15 cellular contexts compared by ENCODE assay signal in genomic region chr13:30354481-30355404, GRCh38. TPM values are rescaled to one million over a fixed set of nuclear protein-coding genes. Genes with fewer than 3 reads are reported as not detected.
DNase-seq lines count a peak whose midpoint lies in the region; ATAC-seq and TF ChIP-seq lines count a peak whose summit lies in the region.
"Had no signal": no experiment of that assay in that cellular context is flagged by ENCODE, and none has a peak within 500 bp of the region (broad histone marks: within the 10 kb centered on the region; RNA-seq: fewer than 3 reads in every experiment).

No MANE protein-coding gene starts in this region.

- peaks cover 76% of the 10 kb centered on the region for H3K4me1 ChIP-seq in BLaER1
- no peaks in the 10 kb centered on the region for H3K4me1 ChIP-seq in GM23338 (ENCODE audit: insufficient read depth)

- DNase-seq in GM23338 (ENCODE audit: low spot score): no peak
- DNase-seq in amniotic epithelial cell (ENCODE audit: low read depth): peak; percentile 87
- no peak for DNase-seq in nephron progenitor cell
- no peak for DNase-seq in GM10266 (ENCODE audit: extremely low spot score)
- DNase-seq in hepatic stellate cell (ENCODE audit: low spot score): no peak
- no peak for DNase-seq in activated gamma-delta T cell (lab: John Stamatoyannopoulos, UW)
- DNase-seq: COR-L47, NCI-H1105 had no signal

- H3K9me3 Mint-ChIP-seq in GM23338 (peaks cover 9% of the 10 kb centered on the region), nephron progenitor cell (peaks cover 23% of the 10 kb centered on the region)

- ATAC-seq in GM23338 (no peak), SK-N-SH treated with all-trans-retinoic acid at 6 μM for 48 hours (no peak)
- ATAC-seq: Panc1 had no signal

- H3K4me1 Mint-ChIP-seq in GM23338: peaks cover 16% of the 10 kb centered on the region
- H3K4me1 Mint-ChIP-seq in nephron progenitor cell: peaks cover 28% of the 10 kb centered on the region

- H3K4me3 Mint-ChIP-seq in GM23338 (no peak overlapping the region), nephron progenitor cell (peak overlapping the region; percentile 37)
- H3K4me3 Mint-ChIP-seq: natural killer cell treated with Interleukin-12 subunit alpha and Interleukin-12 subunit beta and Interleukin-15 and Interleukin-18, amount 100 ng/mL, for 72 hours; stimulated activated naive CD8-positive, alpha-beta T cell treated with anti-CD3 and anti-CD28 coated beads, Interleukin-15, Interleukin-2, amounts not matched to agents 100 ng/mL and 50 ng/mL, for 24 hours had no signal

- peak overlapping the region; percentile 63 for H3K9ac ChIP-seq in BLaER1
- H3K9ac ChIP-seq: KMS-11 had no signal

- H3K36me3 ChIP-seq in BLaER1 (peaks cover 72% of the 10 kb centered on the region), GM23338 (ENCODE audit: insufficient read depth) (no peaks in the 10 kb centered on the region)

- no peaks in the 10 kb centered on the region for H3F3A ChIP-seq in GM23338 (replicated peaks; ENCODE audit: low read depth)

- H3K27ac ChIP-seq in BLaER1: peak overlapping the region; percentile 78
- no peak overlapping the region for H3K27ac ChIP-seq in GM23338 (ENCODE audit: low read depth)
- H3K27ac ChIP-seq: KMS-11 had no signal

- H3K9me2 ChIP-seq in GM23338 (ENCODE audit: insufficient read depth): no peaks in the 10 kb centered on the region

- no peak overlapping the region for H3K27ac Mint-ChIP-seq in GM23338
- peak overlapping the region; percentile 48 for H3K27ac Mint-ChIP-seq in nephron progenitor cell
- H3K27ac Mint-ChIP-seq: natural killer cell treated with Interleukin-12 subunit alpha and Interleukin-12 subunit beta and Interleukin-15 and Interleukin-18, amount 100 ng/mL, for 72 hours; stimulated activated naive CD8-positive, alpha-beta T cell treated with anti-CD3 and anti-CD28 coated beads, Interleukin-15, Interleukin-2, amounts not matched to agents 100 ng/mL and 50 ng/mL, for 24 hours had no signal

- no peaks in the 10 kb centered on the region for H3K79me2 ChIP-seq in GM23338 (replicated peaks; ENCODE audit: insufficient read depth)

- peaks cover 16% of the 10 kb centered on the region for H3K9me3 ChIP-seq in BLaER1

- TF ChIP-seq CTCF in GM23338 (conservative IDR thresholded peaks at IDR 0.05; ENCODE audit: low read depth in 2 of 2) (no peak), nephron progenitor cell (IDR thresholded peaks at IDR 0.05) (no peak), GM10266 (IDR thresholded peaks at IDR 0.05; ENCODE audit: control insufficient read depth, insufficient read depth, low read depth, missing control alignments) (no peak)

- peak overlapping the region; percentile 47; the same call in 1 of the 2 replicates for H2AFZ ChIP-seq in GM23338

- no peaks in the 10 kb centered on the region for H3K27me3 ChIP-seq in BLaER1
- H3K27me3 ChIP-seq in GM23338 (ENCODE audit: insufficient read depth): no peaks in the 10 kb centered on the region

- H3K4me2 ChIP-seq in BLaER1 (peak overlapping the region; percentile 87), GM23338 (no peak overlapping the region)
- H3K4me2 ChIP-seq: KMS-11 had no signal

- peaks cover 5% of the 10 kb centered on the region for H3K27me3 Mint-ChIP-seq in GM23338 (ENCODE audit: insufficient read depth, low read depth, poor library complexity)
- peaks cover 5% of the 10 kb centered on the region for H3K27me3 Mint-ChIP-seq in nephron progenitor cell (ENCODE audit: low read depth, poor library complexity)
- H3K27me3 Mint-ChIP-seq: natural killer cell treated with Interleukin-12 subunit alpha and Interleukin-12 subunit beta and Interleukin-15 and Interleukin-18, amount 100 ng/mL, for 72 hours; stimulated activated naive CD8-positive, alpha-beta T cell treated with anti-CD3 and anti-CD28 coated beads, Interleukin-15, Interleukin-2, amounts not matched to agents 100 ng/mL and 50 ng/mL, for 24 hours had no signal

- H4K20me1 ChIP-seq in BLaER1 (peaks cover 6% of the 10 kb centered on the region; the same call in 1 of the 2 replicates), GM23338 (replicated peaks; ENCODE audit: insufficient read depth) (no peaks in the 10 kb centered on the region)

- H3K36me3 Mint-ChIP-seq in GM23338 (ENCODE audit: low read depth) (peaks cover 9% of the 10 kb centered on the region; the same call in 1 of the 3 replicates), nephron progenitor cell (ENCODE audit: low read depth) (peaks cover 16% of the 10 kb centered on the region)

- H3K4me3 ChIP-seq in BLaER1 (peak overlapping the region; percentile 39), GM23338 (no peak overlapping the region)
- H3K4me3 ChIP-seq: lung had no signal

TF ChIP-seq in GM23338, 12 proteins besides CTCF, POLR2A, EP300 and RAD21 (continues in another document):
- TF ChIP-seq NANOG (IDR thresholded peaks at IDR 0.05; ENCODE audit: borderline replicate concordance) (no peak), EZH2phosphoT487 (IDR thresholded peaks at IDR 0.05; ENCODE audit: unreplicated experiment) (no peak), CREB1 (CRISPR knock-in tag; IDR thresholded peaks at IDR 0.05; ENCODE audit: low read depth) (no peak), POLR2AphosphoS5 (IDR thresholded peaks at IDR 0.05; ENCODE audit: low read depth) (no peak), STAT1 (IDR thresholded peaks at IDR 0.05; ENCODE audit: unreplicated experiment) (no peak), REST (IDR thresholded peaks at IDR 0.05; ENCODE audit: unreplicated experiment) (no peak), EZH2 (IDR thresholded peaks at IDR 0.05; ENCODE audit: low read depth, unreplicated experiment) (no peak)

TF ChIP-seq in SK-N-SH treated with all-trans-retinoic acid at 6 μM for 48 hours, 23 proteins besides CTCF, POLR2A, EP300 and RAD21:
- TF ChIP-seq ZNF565 (CRISPR knock-in tag; conservative IDR thresholded peaks at IDR 0.05; ENCODE audit: low read depth): no peak
- no peak for TF ChIP-seq ISL1 (CRISPR knock-in tag; IDR thresholded peaks at IDR 0.05)
- no peak for TF ChIP-seq TCF4 (CRISPR knock-in tag; IDR thresholded peaks at IDR 0.05; ENCODE audit: borderline replicate concordance)
- TF ChIP-seq POU6F1 (CRISPR knock-in tag; IDR thresholded peaks at IDR 0.05; ENCODE audit: borderline replicate concordance, low read depth): no peak
- TF ChIP-seq CSDC2 (CRISPR knock-in tag; IDR thresholded peaks at IDR 0.05): no peak

RNA-seq across cellular contexts. Expression of gene KATNAL1, which starts 47.4 kb away (rescaled TPM):
- 11.5 and 14.3 TPM in 2 replicates for total RNA-seq in GM23338 (2014; rRNA removed; shearing (Covaris generic))
- polyA plus RNA-seq in GM23338 (2016; fragmentation: Nextera tagmentation; extraction: Ambion mirVana): 6.0 and 6.1 TPM in 2 replicates
